ENCODE assay signal across 8 cellular contexts in the genomic region with DNA sequence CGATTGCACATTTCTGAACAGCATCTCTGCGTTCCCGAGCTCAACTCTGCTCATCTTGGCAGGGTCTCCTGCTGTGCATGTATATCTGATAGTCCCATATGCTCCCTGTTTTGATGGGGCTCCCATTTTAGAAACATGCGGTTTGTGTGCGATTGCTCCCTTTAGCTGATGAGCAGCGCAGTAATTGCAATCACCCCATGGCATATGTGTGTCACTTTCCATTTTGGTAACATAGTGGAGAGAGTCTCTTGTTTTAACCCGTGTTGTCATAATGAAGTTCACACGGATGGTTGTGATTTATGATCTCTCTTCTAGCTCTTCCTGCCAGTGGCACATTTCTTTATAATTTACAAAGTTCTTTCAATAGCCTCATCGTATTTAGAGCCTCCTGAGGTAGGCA.
"Had no signal": no experiment of that assay in that cellular context is flagged by ENCODE, and none has a peak within 500 bp of the region (broad histone marks: within the 10 kb centered on the region; RNA-seq: fewer than 3 reads in every experiment).

No MANE protein-coding gene starts in this region.

- ATAC-seq: GM12878 had no signal

- H3K4me3 ChIP-seq: GM12878 had no signal

- FAIRE-seq: G401.6, GM12878, GM12891, GM12892, GM18507, GM19239 had no signal

- DNase-seq: GDM1, GF-D8 had no signal
